1 cellular context compared by ENCODE assay signal in genomic region chr20:504632-505075, GRCh38.
TF ChIP-seq lines count a peak whose summit lies in the region.

No MANE protein-coding gene starts in this region.

TF ChIP-seq in HepG2, 621 proteins besides CTCF, POLR2A, EP300 and RAD21 (continued from another document and continues in another):
- TF ChIP-seq, protein P1, sequence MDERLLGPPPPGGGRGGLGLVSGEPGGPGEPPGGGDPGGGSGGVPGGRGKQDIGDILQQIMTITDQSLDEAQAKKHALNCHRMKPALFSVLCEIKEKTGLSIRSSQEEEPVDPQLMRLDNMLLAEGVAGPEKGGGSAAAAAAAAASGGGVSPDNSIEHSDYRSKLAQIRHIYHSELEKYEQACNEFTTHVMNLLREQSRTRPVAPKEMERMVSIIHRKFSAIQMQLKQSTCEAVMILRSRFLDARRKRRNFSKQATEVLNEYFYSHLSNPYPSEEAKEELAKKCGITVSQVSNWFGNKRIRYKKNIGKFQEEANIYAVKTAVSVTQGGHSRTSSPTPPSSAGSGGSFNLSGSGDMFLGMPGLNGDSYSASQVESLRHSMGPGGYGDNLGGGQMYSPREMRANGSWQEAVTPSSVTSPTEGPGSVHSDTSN (CRISPR knock-in tag; IDR thresholded peaks at IDR 0.05) = no peak
- TF ChIP-seq NFE2 (CRISPR knock-in tag; IDR thresholded peaks at IDR 0.05) = no peak
- TF ChIP-seq DR1 (CRISPR knock-in tag; IDR thresholded peaks at IDR 0.05) = no peak
- TF ChIP-seq ZFP91 (CRISPR knock-in tag; IDR thresholded peaks at IDR 0.05; ENCODE audit: borderline replicate concordance) = no peak
- no peak for TF ChIP-seq U2AF1 (optimal IDR thresholded peaks at IDR 0.05; ENCODE audit: low read depth, low read length)
- peak; percentile 54; the same call in 1 of the 2 replicates for TF ChIP-seq MAFF (IDR thresholded peaks at IDR 0.05; ENCODE audit: low read depth, low read length)
- no peak for TF ChIP-seq DBP (CRISPR knock-in tag; IDR thresholded peaks at IDR 0.05; ENCODE audit: not compliant biosample characterization)
- TF ChIP-seq SMAD1 (CRISPR knock-in tag; IDR thresholded peaks at IDR 0.05; ENCODE audit: borderline replicate concordance, low read depth) = no peak
- no peak for TF ChIP-seq ZBTB34 (CRISPR knock-in tag; IDR thresholded peaks at IDR 0.05)
- TF ChIP-seq TARDBP (CRISPR knock-in tag; IDR thresholded peaks at IDR 0.05) = no peak
- peak; percentile 64; the same call in 1 of the 2 replicates for TF ChIP-seq HDAC2 (CRISPR knock-in tag; IDR thresholded peaks at IDR 0.05)
- TF ChIP-seq KAT2B (IDR thresholded peaks at IDR 0.05; ENCODE audit: borderline replicate concordance, low read depth, low read length) = no peak
- no peak for TF ChIP-seq PRDM4 (CRISPR knock-in tag; IDR thresholded peaks at IDR 0.05; ENCODE audit: borderline replicate concordance)
- no peak for TF ChIP-seq ZFY (CRISPR knock-in tag; IDR thresholded peaks at IDR 0.05)
- no peak for TF ChIP-seq ZNF225 (CRISPR knock-in tag; IDR thresholded peaks at IDR 0.05)
- no peak for TF ChIP-seq ZFX (CRISPR knock-in tag; IDR thresholded peaks at IDR 0.05; ENCODE audit: low read depth)
- TF ChIP-seq ZSCAN20 (CRISPR knock-in tag; IDR thresholded peaks at IDR 0.05; ENCODE audit: borderline replicate concordance) = no peak
- no peak for TF ChIP-seq ZNF274 (CRISPR knock-in tag; IDR thresholded peaks at IDR 0.05)
- TF ChIP-seq KLF15 (CRISPR knock-in tag; IDR thresholded peaks at IDR 0.05; ENCODE audit: borderline replicate concordance) = no peak
- TF ChIP-seq ZNF597 (CRISPR knock-in tag; IDR thresholded peaks at IDR 0.05) = no peak
- TF ChIP-seq, protein P2, sequence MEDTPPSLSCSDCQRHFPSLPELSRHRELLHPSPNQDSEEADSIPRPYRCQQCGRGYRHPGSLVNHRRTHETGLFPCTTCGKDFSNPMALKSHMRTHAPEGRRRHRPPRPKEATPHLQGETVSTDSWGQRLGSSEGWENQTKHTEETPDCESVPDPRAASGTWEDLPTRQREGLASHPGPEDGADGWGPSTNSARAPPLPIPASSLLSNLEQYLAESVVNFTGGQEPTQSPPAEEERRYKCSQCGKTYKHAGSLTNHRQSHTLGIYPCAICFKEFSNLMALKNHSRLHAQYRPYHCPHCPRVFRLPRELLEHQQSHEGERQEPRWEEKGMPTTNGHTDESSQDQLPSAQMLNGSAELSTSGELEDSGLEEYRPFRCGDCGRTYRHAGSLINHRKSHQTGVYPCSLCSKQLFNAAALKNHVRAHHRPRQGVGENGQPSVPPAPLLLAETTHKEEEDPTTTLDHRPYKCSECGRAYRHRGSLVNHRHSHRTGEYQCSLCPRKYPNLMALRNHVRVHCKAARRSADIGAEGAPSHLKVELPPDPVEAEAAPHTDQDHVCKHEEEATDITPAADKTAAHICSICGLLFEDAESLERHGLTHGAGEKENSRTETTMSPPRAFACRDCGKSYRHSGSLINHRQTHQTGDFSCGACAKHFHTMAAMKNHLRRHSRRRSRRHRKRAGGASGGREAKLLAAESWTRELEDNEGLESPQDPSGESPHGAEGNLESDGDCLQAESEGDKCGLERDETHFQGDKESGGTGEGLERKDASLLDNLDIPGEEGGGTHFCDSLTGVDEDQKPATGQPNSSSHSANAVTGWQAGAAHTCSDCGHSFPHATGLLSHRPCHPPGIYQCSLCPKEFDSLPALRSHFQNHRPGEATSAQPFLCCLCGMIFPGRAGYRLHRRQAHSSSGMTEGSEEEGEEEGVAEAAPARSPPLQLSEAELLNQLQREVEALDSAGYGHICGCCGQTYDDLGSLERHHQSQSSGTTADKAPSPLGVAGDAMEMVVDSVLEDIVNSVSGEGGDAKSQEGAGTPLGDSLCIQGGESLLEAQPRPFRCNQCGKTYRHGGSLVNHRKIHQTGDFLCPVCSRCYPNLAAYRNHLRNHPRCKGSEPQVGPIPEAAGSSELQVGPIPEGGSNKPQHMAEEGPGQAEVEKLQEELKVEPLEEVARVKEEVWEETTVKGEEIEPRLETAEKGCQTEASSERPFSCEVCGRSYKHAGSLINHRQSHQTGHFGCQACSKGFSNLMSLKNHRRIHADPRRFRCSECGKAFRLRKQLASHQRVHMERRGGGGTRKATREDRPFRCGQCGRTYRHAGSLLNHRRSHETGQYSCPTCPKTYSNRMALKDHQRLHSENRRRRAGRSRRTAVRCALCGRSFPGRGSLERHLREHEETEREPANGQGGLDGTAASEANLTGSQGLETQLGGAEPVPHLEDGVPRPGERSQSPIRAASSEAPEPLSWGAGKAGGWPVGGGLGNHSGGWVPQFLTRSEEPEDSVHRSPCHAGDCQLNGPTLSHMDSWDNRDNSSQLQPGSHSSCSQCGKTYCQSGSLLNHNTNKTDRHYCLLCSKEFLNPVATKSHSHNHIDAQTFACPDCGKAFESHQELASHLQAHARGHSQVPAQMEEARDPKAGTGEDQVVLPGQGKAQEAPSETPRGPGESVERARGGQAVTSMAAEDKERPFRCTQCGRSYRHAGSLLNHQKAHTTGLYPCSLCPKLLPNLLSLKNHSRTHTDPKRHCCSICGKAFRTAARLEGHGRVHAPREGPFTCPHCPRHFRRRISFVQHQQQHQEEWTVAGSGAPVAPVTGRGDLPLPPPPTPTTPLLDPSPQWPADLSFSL (CRISPR knock-in tag; IDR thresholded peaks at IDR 0.05) = no peak
- no peak for TF ChIP-seq ZNF556 (CRISPR knock-in tag; IDR thresholded peaks at IDR 0.05; ENCODE audit: borderline replicate concordance)
- TF ChIP-seq AKNA (CRISPR knock-in tag; IDR thresholded peaks at IDR 0.05; ENCODE audit: borderline replicate concordance) = no peak
- TF ChIP-seq ATF6 (CRISPR knock-in tag; conservative IDR thresholded peaks at IDR 0.05) = no peak
- peak; percentile 23; the same call in 1 of the 2 replicates for TF ChIP-seq HDAC1 (CRISPR knock-in tag; IDR thresholded peaks at IDR 0.05)
- TF ChIP-seq KDM3A (CRISPR knock-in tag; IDR thresholded peaks at IDR 0.05; ENCODE audit: low read depth) = no peak
- TF ChIP-seq REPIN1 (CRISPR knock-in tag; IDR thresholded peaks at IDR 0.05; ENCODE audit: borderline replicate concordance, low read depth) = no peak
- TF ChIP-seq ZNF260 (CRISPR knock-in tag; IDR thresholded peaks at IDR 0.05; ENCODE audit: borderline replicate concordance, low read depth) = no peak
- no peak for TF ChIP-seq CREM (IDR thresholded peaks at IDR 0.05)
- no peak for TF ChIP-seq CREM (CRISPR knock-in tag; IDR thresholded peaks at IDR 0.05)
- TF ChIP-seq ZNF180 (CRISPR knock-in tag; IDR thresholded peaks at IDR 0.05; ENCODE audit: borderline replicate concordance, low read depth) = no peak
- TF ChIP-seq, protein P3, sequence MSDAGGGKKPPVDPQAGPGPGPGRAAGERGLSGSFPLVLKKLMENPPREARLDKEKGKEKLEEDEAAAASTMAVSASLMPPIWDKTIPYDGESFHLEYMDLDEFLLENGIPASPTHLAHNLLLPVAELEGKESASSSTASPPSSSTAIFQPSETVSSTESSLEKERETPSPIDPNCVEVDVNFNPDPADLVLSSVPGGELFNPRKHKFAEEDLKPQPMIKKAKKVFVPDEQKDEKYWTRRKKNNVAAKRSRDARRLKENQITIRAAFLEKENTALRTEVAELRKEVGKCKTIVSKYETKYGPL (CRISPR knock-in tag; IDR thresholded peaks at IDR 0.05) = peak; percentile 62; the same call in 1 of the 2 replicates
- TF ChIP-seq KLF9 (CRISPR knock-in tag; IDR thresholded peaks at IDR 0.05; ENCODE audit: low read depth) = no peak
